ENCODE assay signal across 8 cellular contexts in genomic region chr11:121930004-121930965, GRCh38.
DNase-seq lines count a peak whose midpoint lies in the region; ATAC-seq, FAIRE-seq and TF ChIP-seq lines count a peak whose summit lies in the region.

No MANE protein-coding gene starts in this region.

- peaks cover 32% of the 10 kb centered on the region for H3K4me1 ChIP-seq in SJCRH30
- peaks cover 33% of the 10 kb centered on the region for H3K4me1 ChIP-seq in iPS-18a (ENCODE audit: control insufficient read depth, low read depth, low read length)
- H3K4me1 ChIP-seq in stomach smooth muscle (ENCODE audit: control insufficient read depth, insufficient read depth, low read length) = peaks cover 16% of the 10 kb centered on the region

- ATAC-seq in GM21390 (IDR thresholded peaks at IDR 0.05; ENCODE audit: unreplicated experiment) (peak; percentile 64), GM21528 (IDR thresholded peaks at IDR 0.05; ENCODE audit: low FRiP score, unreplicated experiment) (no peak)

- no peaks in the 10 kb centered on the region for H3K9me3 ChIP-seq in SJCRH30 (replicated peaks)
- no peaks in the 10 kb centered on the region for H3K9me3 ChIP-seq in iPS-18a (ENCODE audit: control insufficient read depth, low read depth, low read length)
- no peaks in the 10 kb centered on the region for H3K9me3 ChIP-seq in stomach smooth muscle (ENCODE audit: control insufficient read depth in 2 of 2, low read length in 2 of 2)

- H3K27me3 ChIP-seq in SJCRH30 (no peaks in the 10 kb centered on the region), iPS-18a (ENCODE audit: control insufficient read depth, insufficient read depth, low read length) (peaks cover 20% of the 10 kb centered on the region), stomach smooth muscle (ENCODE audit: control insufficient read depth in 1 of 2, insufficient read depth in 2 of 2, low read length in 2 of 2) (no peaks in the 10 kb centered on the region)

- peak overlapping the region; percentile 99 for H3K27ac ChIP-seq in SJCRH30
- H3K27ac ChIP-seq in iPS-18a (ENCODE audit: low read length) = no peak overlapping the region
- H3K27ac ChIP-seq in stomach smooth muscle (ENCODE audit: low read length) = peak overlapping the region; percentile 31

- H3K36me3 ChIP-seq in SJCRH30 (no peaks in the 10 kb centered on the region; the same call in 1 of the 2 replicates), iPS-18a (ENCODE audit: control insufficient read depth, low read depth, low read length) (no peaks in the 10 kb centered on the region), stomach smooth muscle (ENCODE audit: control insufficient read depth in 2 of 2, insufficient read depth in 2 of 2, low read length in 2 of 2) (no peaks in the 10 kb centered on the region)

- H3K9ac ChIP-seq in iPS-18a (ENCODE audit: low read length) (no peak overlapping the region), stomach smooth muscle (ENCODE audit: low read length in 2 of 2) (peak overlapping the region; percentile 64 to 68)

- DNase-seq in SJCRH30 (peak; percentile 62 to 73), H54 (ENCODE audit: insufficient read length, low spot score) (no peak), cerebellar nuclear complex (lab: John Stamatoyannopoulos, UW) (no peak), SW480 (ENCODE audit: low spot score) (no peak)

- no peak for FAIRE-seq in H54 (lab: Jason Lieb, UNC)

- TF ChIP-seq POLR2A in H54 (IDR thresholded peaks at IDR 0.05; ENCODE audit: low read depth, low read length) = no peak

- H3K4me3 ChIP-seq in SJCRH30 (peak overlapping the region; percentile 61), iPS-18a (ENCODE audit: low read length) (peak overlapping the region; percentile 72), stomach smooth muscle (ENCODE audit: low read length in 2 of 2) (peak overlapping the region; percentile 61 to 69)

Comparison
In these comparisons a context has a peak if more than half of its experiments do, and no peak if none do; other contexts are left out.
1. DNase-seq: peak in SJCRH30 (2 of 2); none in H54 (single experiment), cerebellar nuclear complex (0 of 2) and SW480 (single experiment).
2. Peak in every context shown above with its lines, with median percentiles within 50 percentile points of each other: H3K4me3 ChIP-seq.